Comparison of ENCODE assay signal across 23 cellular contexts in genomic region chr2:26325851-26326250, GRCh38. TPM values are rescaled to one million over a fixed set of nuclear protein-coding genes. Genes with fewer than 3 reads are reported as not detected.
DNase-seq lines count a peak whose midpoint lies in the region; ATAC-seq and TF ChIP-seq lines count a peak whose summit lies in the region.
"Had no signal": no experiment of that assay in that cellular context is flagged by ENCODE, and none has a peak within 500 bp of the region (broad histone marks: within the 10 kb centered on the region; RNA-seq: fewer than 3 reads in every experiment).

No MANE protein-coding gene starts in this region.

- DNase-seq in LHCN-M2 (ENCODE audit: low read depth) (peak; percentile 52), astrocyte of the spinal cord (ENCODE audit: low read depth, low spot score) (peak; percentile 43), fibroblast of the aortic adventitia (ENCODE audit: low read depth) (peak; percentile 39), psoas muscle (no peak), SW 1271 (lab: John Stamatoyannopoulos, UW) (no peak), immature natural killer cell (no peak)
- DNase-seq: activated CD4-positive, alpha-beta T cell treated with anti-CD3 and anti-CD28 coated beads, Interleukin-2, amount 50 U/mL, for 4 hours; activated naive CD4-positive, alpha-beta T cell treated with anti-CD3 and anti-CD28 coated beads for 36 hours; activated T-cell treated with anti-CD3 and anti-CD28 coated beads for 4 hours; anterior cingulate cortex; left lung; NCI-H1417; NCI-H2171 treated with DMSO at 0.1 percent for 48 hours; NCI-H69; SIG-M5; spleen; stimulated activated CD8-positive, alpha-beta memory T cell treated with anti-CD3 and anti-CD28 coated beads, Interleukin-4, amount 100 ng/mL, for 48 hours; substantia nigra; T-helper 17 cell had no signal

- H3K27me3 Mint-ChIP-seq in immature natural killer cell (ENCODE audit: low read depth in 3 of 3), result peaks cover 0 to 6% (median 4%) of the 10 kb centered on the region in 3 donors
- H3K27me3 Mint-ChIP-seq: CD4-positive, CD25-positive, alpha-beta regulatory T cell; T-helper 17 cell had no signal

- no peaks in the 10 kb centered on the region for H3K36me3 ChIP-seq in BLaER1 treated with 17β-estradiol and CSF1 and Interleukin-3, amounts not matched to agents 10 nM and 100 nM
- H3K36me3 ChIP-seq in psoas muscle (ENCODE audit: insufficient read depth in 1 of 2, low read depth in 1 of 2), result no peaks in the 10 kb centered on the region
- H3K36me3 ChIP-seq: left lung, spleen had no signal

- in situ Hi-C loops in astrocyte of the spinal cord (cut with HindIII; ENCODE audit: low sequenced_read_pairs), result no loop called here

- H3K4me3 Mint-ChIP-seq in immature natural killer cell, result no peak overlapping the region
- H3K4me3 Mint-ChIP-seq: activated naive CD4-positive, alpha-beta T cell treated with anti-CD3 and anti-CD28 coated beads for 36 hours; CD4-positive, CD25-positive, alpha-beta regulatory T cell; T-helper 17 cell had no signal

- no peaks in the 10 kb centered on the region for H3K36me3 Mint-ChIP-seq in immature natural killer cell
- H3K36me3 Mint-ChIP-seq: CD4-positive, CD25-positive, alpha-beta regulatory T cell had no signal

- no peaks in the 10 kb centered on the region; a peak in 1 of 22 replicates for H4K20me1 ChIP-seq in BLaER1 treated with 17β-estradiol and CSF1 and Interleukin-3, amounts not matched to agents 10 nM and 100 nM

- no peak overlapping the region for H3K9ac ChIP-seq in BLaER1 treated with 17β-estradiol and CSF1 and Interleukin-3, amounts not matched to agents 10 nM and 100 nM
- H3K9ac ChIP-seq: KMS-11 had no signal

- no peaks in the 10 kb centered on the region for H3K27me3 ChIP-seq in BLaER1 treated with 17β-estradiol and CSF1 and Interleukin-3, amounts not matched to agents 10 nM and 100 nM
- H3K27me3 ChIP-seq in psoas muscle (ENCODE audit: insufficient read depth in 3 of 3, low read length in 2 of 3), result no peaks in the 10 kb centered on the region
- H3K27me3 ChIP-seq: left lung, spleen had no signal

- no peak overlapping the region for H3K4me3 ChIP-seq in BLaER1 treated with 17β-estradiol and CSF1 and Interleukin-3, amounts not matched to agents 10 nM and 100 nM
- no peak overlapping the region for H3K4me3 ChIP-seq in astrocyte of the spinal cord (ENCODE audit: low read depth, low read length)
- no peak overlapping the region for H3K4me3 ChIP-seq in fibroblast of the aortic adventitia (ENCODE audit: low read depth, low read length)
- no peak overlapping the region for H3K4me3 ChIP-seq in psoas muscle
- H3K4me3 ChIP-seq: left lung, spleen had no signal

- H3K4me1 Mint-ChIP-seq in immature natural killer cell, result peaks cover 8 to 9% of the 10 kb centered on the region in 2 donors

- peak overlapping the region in 6 of 11 experiments; percentile 11 to 88 (median 76); a peak in 9 of 22 replicates for H3K4me2 ChIP-seq in BLaER1 treated with 17β-estradiol and CSF1 and Interleukin-3, amounts not matched to agents 10 nM and 100 nM
- H3K4me2 ChIP-seq: KMS-11 had no signal

- no peak overlapping the region for H3K27ac Mint-ChIP-seq in immature natural killer cell
- H3K27ac Mint-ChIP-seq: activated naive CD4-positive, alpha-beta T cell treated with anti-CD3 and anti-CD28 coated beads for 36 hours; CD4-positive, CD25-positive, alpha-beta regulatory T cell; T-helper 17 cell had no signal

- peaks cover 36 to 60% (median 51%) of the 10 kb centered on the region in 10 experiments for H3K4me1 ChIP-seq in BLaER1 treated with 17β-estradiol and CSF1 and Interleukin-3, amounts not matched to agents 10 nM and 100 nM
- peaks cover 3% of the 10 kb centered on the region for H3K4me1 ChIP-seq in psoas muscle

- H3K9me3 ChIP-seq in BLaER1 treated with 17β-estradiol and CSF1 and Interleukin-3, amounts not matched to agents 10 nM and 100 nM (replicated peaks in 1 of 11), result no peaks in the 10 kb centered on the region
- no peaks in the 10 kb centered on the region for H3K9me3 ChIP-seq in psoas muscle
- H3K9me3 ChIP-seq: left lung, spleen had no signal

- 67 to 76% (median 76%) methylated on average over 4 of the region's 4 CpGs for WGBS in psoas muscle, 3 donors

- no peak for TF ChIP-seq CTCF in astrocyte of the spinal cord (IDR thresholded peaks at IDR 0.05; ENCODE audit: low read depth, low read length)
- TF ChIP-seq CTCF in fibroblast of the aortic adventitia (IDR thresholded peaks at IDR 0.05; ENCODE audit: insufficient read depth, low read length), result no peak
- TF ChIP-seq CTCF in psoas muscle (IDR thresholded peaks at IDR 0.05), result no peak

- ATAC-seq in psoas muscle (no peak), GM21723 (IDR thresholded peaks at IDR 0.05; ENCODE audit: unreplicated experiment) (no peak)
- ATAC-seq: left lung, T-helper 17 cell had no signal

- no peaks in the 10 kb centered on the region for H3K9me3 Mint-ChIP-seq in immature natural killer cell
- H3K9me3 Mint-ChIP-seq: activated naive CD4-positive, alpha-beta T cell treated with anti-CD3 and anti-CD28 coated beads for 36 hours had no signal

- peak overlapping the region in 5 of 11 experiments; percentile 73 to 77 (median 75); a peak in 8 of 22 replicates for H3K27ac ChIP-seq in BLaER1 treated with 17β-estradiol and CSF1 and Interleukin-3, amounts not matched to agents 10 nM and 100 nM
- no peak overlapping the region for H3K27ac ChIP-seq in psoas muscle
- H3K27ac ChIP-seq: KMS-11, left lung, spleen had no signal

- intact Hi-C loops in psoas muscle (cut with DNase I), result loop anchor here in 1 of 2 donors (5.0 kb wide), 1 partner anchor 84 kb away; the partner anchor contains the start of genes HADHA and HADHB

RNA-seq across cellular contexts. Expression of gene SELENOI, which starts 20.1 kb away (rescaled TPM):
- total RNA-seq in LHCN-M2 (2014; rRNA removed), result 20.8 and 21.8 TPM in 2 replicates
- polyA plus RNA-seq in LHCN-M2 (2012), result 2.9 TPM
- 13.1 and 14.6 TPM in 2 replicates for total RNA-seq in fibroblast of the aortic adventitia (ENCODE audit: low replicate concordance)
- total RNA-seq in psoas muscle, result 10 to 100 TPM; 15.7 to 40.5 (median 20.1) TPM
- 10 to 100 TPM in 1 of 3 donors, 1 to 10 TPM in 2; 3.7 to 11.3 (median 7.3) TPM for polyA plus RNA-seq in psoas muscle
- 1 to 10 TPM; 3.3 to 7.2 (median 5.6) TPM for polyA plus RNA-seq in immature natural killer cell

RNA-seq across cellular contexts. Expression of gene ADGRF3, which starts 20.7 kb away (rescaled TPM):
- total RNA-seq in LHCN-M2 (2014; rRNA removed) (0.11 TPM in 1 of 2 replicates, not detected in the other), fibroblast of the aortic adventitia (ENCODE audit: low replicate concordance) (0.09 TPM in 1 of 2 replicates, not detected in the other), psoas muscle (under 1 TPM in 2 of 4 donors, not detected in 2; 0.17 to 0.48 TPM)
- polyA plus RNA-seq in LHCN-M2 (2012), result 0.09 TPM
- polyA plus RNA-seq in psoas muscle (under 1 TPM in 2 of 3 donors, not detected in 1; 0.03 to 0.19 TPM), immature natural killer cell (under 1 TPM in 1 of 3 donors, not detected in 2; 0.39 TPM)

Comparison
In these comparisons a context has a peak if more than half of its experiments do, and no peak if none do; other contexts are left out.
1. DNase-seq: peak in LHCN-M2 (single experiment), astrocyte of the spinal cord (single experiment) and fibroblast of the aortic adventitia (single experiment); none in psoas muscle (0 of 2), SW 1271 (0 of 2) and immature natural killer cell (0 of 3).